In the genomic region with DNA sequence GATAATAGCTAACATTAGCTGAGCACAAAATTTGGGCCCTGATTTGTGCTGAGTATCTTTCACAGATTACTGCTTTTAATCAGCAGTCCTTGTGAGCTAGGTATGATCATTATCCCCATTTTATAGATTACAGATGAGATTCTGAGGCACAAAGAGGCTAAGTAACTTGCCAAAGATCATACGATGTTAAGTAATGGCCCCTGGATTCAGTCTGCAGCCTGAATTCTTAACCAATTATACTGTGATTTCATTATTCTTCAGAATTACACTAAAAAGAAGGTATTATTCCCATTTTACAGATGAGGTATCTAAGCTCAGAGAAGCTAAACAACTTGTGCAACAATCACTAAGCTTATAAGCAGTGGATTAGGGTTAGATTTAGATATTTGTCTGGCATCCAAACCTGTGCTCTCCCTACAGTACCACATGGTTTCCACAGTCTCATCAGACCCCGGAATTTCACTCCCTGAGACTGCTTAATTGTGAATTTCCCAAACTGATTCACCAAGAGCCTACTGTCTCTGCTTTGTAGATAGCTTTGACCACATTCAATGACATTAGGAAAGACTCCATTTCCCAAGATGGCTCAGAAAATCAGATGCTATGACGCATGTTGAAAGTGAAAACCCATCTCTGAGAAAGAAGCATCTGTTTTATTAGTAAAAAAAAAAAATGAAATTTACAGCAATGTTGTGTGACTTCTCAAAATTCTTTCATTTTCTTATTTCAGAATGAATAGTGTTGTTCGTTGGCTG, we compare ENCODE assay signal across 11 cellular contexts.
A peak's percentile ranks its signal among the peaks of the same experiment; 100 is the strongest.
DNase-seq lines count a peak whose midpoint lies in the region; ATAC-seq and TF ChIP-seq lines count a peak whose summit lies in the region.
"Had no signal": no experiment of that assay in that cellular context is flagged by ENCODE, and none has a peak within 500 bp of the region (broad histone marks: within the 10 kb centered on the region; RNA-seq: fewer than 3 reads in every experiment).

No MANE protein-coding gene starts in this region.

- H3K4me1 ChIP-seq in adipocyte (ENCODE audit: control insufficient read depth, insufficient read depth, low read length) (peaks cover 79% of the 10 kb centered on the region), body of pancreas (peaks cover 7% of the 10 kb centered on the region)

- H3K4me3 ChIP-seq in adipocyte (ENCODE audit: low read length), result peak overlapping the region; percentile 1
- no peak overlapping the region for H3K4me3 ChIP-seq in body of pancreas
- H3K4me3 ChIP-seq: A549 had no signal

- H3K27me3 ChIP-seq in adipocyte (replicated peaks; ENCODE audit: control insufficient read depth, insufficient read depth, low read length) (no peaks in the 10 kb centered on the region), body of pancreas (no peaks in the 10 kb centered on the region)

- no peaks in the 10 kb centered on the region for H3K36me3 Mint-ChIP-seq in stimulated activated effector memory CD8-positive, alpha-beta T cell treated with anti-CD3 and anti-CD28 coated beads, Interleukin-12 subunit alpha, Interleukin-12 subunit beta, amount 100 ng/mL, for 72 hours
- H3K36me3 Mint-ChIP-seq in activated CD4-positive, alpha-beta T cell treated with anti-CD3 and anti-CD28 coated beads, Interleukin-2, amount 10 ng/mL, durations not matched to agents 7 days and 5 days (ENCODE audit: low read depth), result no peaks in the 10 kb centered on the region
- H3K36me3 Mint-ChIP-seq: IgD-negative memory B cell had no signal

- WGBS in body of pancreas, 2 donors, result 70 to 72% methylated on average over 4 of the region's 4 CpGs

- peaks cover 3% of the 10 kb centered on the region for H3K27me3 Mint-ChIP-seq in activated CD4-positive, alpha-beta T cell treated with anti-CD3 and anti-CD28 coated beads, Interleukin-2, amount 10 ng/mL, durations not matched to agents 7 days and 5 days

- H3K9me3 ChIP-seq in adipocyte (ENCODE audit: control insufficient read depth, low read length) (no peaks in the 10 kb centered on the region), body of pancreas (no peaks in the 10 kb centered on the region)
- H3K9me3 ChIP-seq: A549 had no signal

- TF ChIP-seq POLR2A in body of pancreas (IDR thresholded peaks at IDR 0.05), result no peak

- no peak overlapping the region for H3K4me3 Mint-ChIP-seq in stimulated activated effector memory CD8-positive, alpha-beta T cell treated with anti-CD3 and anti-CD28 coated beads, Interleukin-12 subunit alpha, Interleukin-12 subunit beta, amount 100 ng/mL, for 72 hours
- no peak overlapping the region for H3K4me3 Mint-ChIP-seq in activated CD4-positive, alpha-beta T cell treated with anti-CD3 and anti-CD28 coated beads, Interleukin-2, amount 10 ng/mL, durations not matched to agents 7 days and 5 days
- H3K4me3 Mint-ChIP-seq: IgD-negative memory B cell had no signal

- H3K4me1 Mint-ChIP-seq in stimulated activated effector memory CD8-positive, alpha-beta T cell treated with anti-CD3 and anti-CD28 coated beads, Interleukin-12 subunit alpha, Interleukin-12 subunit beta, amount 100 ng/mL, for 72 hours, result no peaks in the 10 kb centered on the region
- peaks cover 10% of the 10 kb centered on the region for H3K4me1 Mint-ChIP-seq in activated CD4-positive, alpha-beta T cell treated with anti-CD3 and anti-CD28 coated beads, Interleukin-2, amount 10 ng/mL, durations not matched to agents 7 days and 5 days

- peak overlapping the region; percentile 52 for H3K9ac ChIP-seq in adipocyte (ENCODE audit: low read length)

- CTCF ChIA-PET in activated CD4-positive, alpha-beta T cell treated with anti-CD3 and anti-CD28 coated beads, Interleukin-2, amount 10 ng/mL, durations not matched to agents 7 days and 5 days (lab: Charles Lee), result interaction anchor here (0.6 kb wide), 1 partner anchor 35 kb away, joined by 3 read pairs; no protein-coding TSS in a partner anchor

- intact Hi-C loops in body of pancreas (cut with DNase I), result no loop called here

- POLR2A ChIA-PET in activated CD4-positive, alpha-beta T cell treated with anti-CD3 and anti-CD28 coated beads, Interleukin-2, amount 10 ng/mL, durations not matched to agents 7 days and 5 days (lab: Charles Lee), result no interaction called here

- no peak overlapping the region for H3K27ac Mint-ChIP-seq in stimulated activated effector memory CD8-positive, alpha-beta T cell treated with anti-CD3 and anti-CD28 coated beads, Interleukin-12 subunit alpha, Interleukin-12 subunit beta, amount 100 ng/mL, for 72 hours
- H3K27ac Mint-ChIP-seq in activated CD4-positive, alpha-beta T cell treated with anti-CD3 and anti-CD28 coated beads, Interleukin-2, amount 10 ng/mL, durations not matched to agents 7 days and 5 days, result no peak overlapping the region
- H3K27ac Mint-ChIP-seq: IgD-negative memory B cell had no signal

- H3K36me3 ChIP-seq in adipocyte (ENCODE audit: control insufficient read depth, insufficient read depth, low read length, severe bottlenecking) (peaks cover 19% of the 10 kb centered on the region), body of pancreas (replicated peaks in 1 of 2; ENCODE audit: insufficient read depth in 1 of 2, low read depth in 2 of 2) (no peaks in the 10 kb centered on the region)

- H3K9me3 Mint-ChIP-seq in stimulated activated effector memory CD8-positive, alpha-beta T cell treated with anti-CD3 and anti-CD28 coated beads, Interleukin-12 subunit alpha, Interleukin-12 subunit beta, amount 100 ng/mL, for 72 hours, result no peaks in the 10 kb centered on the region
- H3K9me3 Mint-ChIP-seq in activated CD4-positive, alpha-beta T cell treated with anti-CD3 and anti-CD28 coated beads, Interleukin-2, amount 10 ng/mL, durations not matched to agents 7 days and 5 days, result no peaks in the 10 kb centered on the region
- H3K9me3 Mint-ChIP-seq: IgD-negative memory B cell had no signal

- H3K27ac ChIP-seq in body of pancreas, result no peak overlapping the region

- peak; percentile 24 to 35 for ATAC-seq in activated CD4-positive, CD25-positive, alpha-beta regulatory T cell treated with anti-CD3 and anti-CD28 coated beads, Interleukin-2, amount 50 U/mL, for 24 hours
- ATAC-seq in HG02588 (IDR thresholded peaks at IDR 0.05; ENCODE audit: unreplicated experiment) (peak; percentile 48), body of pancreas (no peak)
- ATAC-seq in stimulated activated effector memory CD8-positive, alpha-beta T cell treated with anti-CD3 and anti-CD28 coated beads, Interleukin-12 subunit alpha, Interleukin-12 subunit beta, amount 100 ng/mL, for 72 hours, result peak; percentile 61
- ATAC-seq: A549 had no signal

- no peak for DNase-seq in activated CD4-positive, CD25-positive, alpha-beta regulatory T cell (lab: John Stamatoyannopoulos, UW)
- no peak for DNase-seq in adipocyte (ENCODE audit: low read depth)
- no peak for DNase-seq in stimulated activated effector memory CD8-positive, alpha-beta T cell treated with anti-CD3 and anti-CD28 coated beads, Interleukin-12 subunit alpha, Interleukin-12 subunit beta, amount 100 ng/mL, for 72 hours (ENCODE audit: low spot score in 2 of 2)
- DNase-seq in activated CD4-positive, alpha-beta T cell treated with anti-CD3 and anti-CD28 coated beads, Interleukin-2, amount 10 ng/mL, durations not matched to agents 7 days and 5 days, result no peak
- no peak for DNase-seq in body of pancreas
- DNase-seq in nucleus accumbens (lab: John Stamatoyannopoulos, UW), result no peak
- DNase-seq: activated CD4-positive, alpha-beta T cell treated with anti-CD3 and anti-CD28 coated beads for 1 hour had no signal

- no peak for TF ChIP-seq CTCF in body of pancreas (IDR thresholded peaks at IDR 0.05)
